ENCODE assay signal across 9 cellular contexts in the genomic region with DNA sequence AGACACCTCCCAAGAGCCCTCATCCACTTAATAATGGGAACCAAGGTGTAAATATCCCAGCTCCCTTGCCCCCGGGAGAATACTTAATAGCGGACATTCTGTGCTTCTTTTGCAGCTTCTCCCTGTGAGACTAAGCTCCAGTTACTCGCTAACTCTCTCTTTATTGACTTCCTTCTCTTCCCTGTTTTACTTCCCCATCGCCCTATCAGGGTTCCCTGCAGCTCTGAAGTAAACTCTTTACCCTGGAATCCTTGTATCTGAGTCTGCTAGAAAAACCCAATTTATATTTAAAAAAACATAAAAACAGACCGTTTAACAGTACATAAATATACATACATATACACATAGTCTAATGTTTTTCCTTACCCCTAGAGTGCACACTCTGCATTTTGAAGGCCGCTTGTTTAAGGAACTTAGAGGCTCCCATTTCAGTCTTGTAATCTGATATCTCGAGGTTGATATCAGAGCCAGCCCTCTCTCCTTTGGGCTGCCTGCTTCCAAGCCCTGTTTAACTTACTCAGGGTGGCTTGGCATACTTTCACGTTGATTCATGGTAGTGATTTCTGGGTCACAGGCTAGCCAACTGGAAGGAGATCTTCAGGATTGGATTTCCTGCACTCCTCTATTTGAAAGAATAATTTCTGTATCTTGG.
A peak's percentile ranks its signal among the peaks of the same experiment; 100 is the strongest.
DNase-seq lines count a peak whose midpoint lies in the region; ATAC-seq and TF ChIP-seq lines count a peak whose summit lies in the region.
"Had no signal": no experiment of that assay in that cellular context is flagged by ENCODE, and none has a peak within 500 bp of the region (broad histone marks: within the 10 kb centered on the region; RNA-seq: fewer than 3 reads in every experiment).

No MANE protein-coding gene starts in this region.

- H3K9me3 ChIP-seq in fibroblast of lung (ENCODE audit: control insufficient read depth, insufficient read depth, low read depth, low read length) = no peaks in the 10 kb centered on the region

- peak overlapping the region; percentile 10; the same call in 1 of the 3 replicates for H3K4me3 Mint-ChIP-seq in GM23338
- H3K4me3 Mint-ChIP-seq: activated naive CD8-positive, alpha-beta T cell treated with anti-CD3 and anti-CD28 coated beads for 36 hours had no signal

- peak overlapping the region; percentile 69 for H3K4me2 ChIP-seq in GM23338
- H3K4me2 ChIP-seq in fibroblast of lung (ENCODE audit: extremely low read depth, insufficient read depth, low read length) = no peak overlapping the region

- H3K9ac ChIP-seq in fibroblast of lung (ENCODE audit: insufficient read depth, low read length) = no peak overlapping the region
- no peak overlapping the region for H3K9ac ChIP-seq in rectal smooth muscle tissue (ENCODE audit: low read length)

- TF ChIP-seq CTCF in GM23338 (conservative IDR thresholded peaks at IDR 0.05; ENCODE audit: low read depth in 2 of 2) = no peak
- TF ChIP-seq CTCF in fibroblast of lung (conservative IDR thresholded peaks at IDR 0.05 in 1 of 2, IDR thresholded peaks at IDR 0.05 in 1 of 2; ENCODE audit: low read depth in 1 of 2, low read length in 2 of 2) = peak in 1 of 2 donors; percentile 17

- DNase-seq in GM23338 (ENCODE audit: low spot score) (peak; percentile 38), NCI-H460 (ENCODE audit: extremely low read depth, low read depth) (peak; percentile 38), fibroblast of lung (ENCODE audit: low read depth in 2 of 2) (peak; percentile 92 to 94), GM19240 (ENCODE audit: insufficient read length, low spot score) (no peak), erythroblast (lab: John Stamatoyannopoulos, UW) (no peak), ecto neural progenitor cell (ENCODE audit: low spot score) (no peak)
- DNase-seq: activated naive CD8-positive, alpha-beta T cell treated with anti-CD3 and anti-CD28 coated beads for 36 hours had no signal

- H3K27ac Mint-ChIP-seq in GM23338 = no peak overlapping the region; the same call in 1 of the 2 replicates

- H3K4me3 ChIP-seq in GM23338 = 0 out of 2 replicates have a peak overlapping the region, but pooled peaks have one; percentile 8
- no peak overlapping the region for H3K4me3 ChIP-seq in fibroblast of lung (replicated peaks in 1 of 4; ENCODE audit: control extremely low read depth in 1 of 4, insufficient read depth in 1 of 4, low read depth in 3 of 4, low read length in 4 of 4)
- no peak overlapping the region for H3K4me3 ChIP-seq in rectal smooth muscle tissue (ENCODE audit: low read length)

- H3K36me3 Mint-ChIP-seq in GM23338 (ENCODE audit: low read depth) = no peaks in the 10 kb centered on the region

- H3K36me3 ChIP-seq in GM23338 (ENCODE audit: insufficient read depth) (no peaks in the 10 kb centered on the region), fibroblast of lung (ENCODE audit: control insufficient read depth, insufficient read depth, low read length) (no peaks in the 10 kb centered on the region), rectal smooth muscle tissue (ENCODE audit: control insufficient read depth, insufficient read depth, low read length) (no peaks in the 10 kb centered on the region)

- no peak for TF ChIP-seq POLR2A in erythroblast (IDR thresholded peaks at IDR 0.05; ENCODE audit: low read length)

- no peaks in the 10 kb centered on the region for H4K20me1 ChIP-seq in GM23338 (replicated peaks; ENCODE audit: insufficient read depth)
- no peaks in the 10 kb centered on the region for H4K20me1 ChIP-seq in fibroblast of lung (ENCODE audit: control insufficient read depth, extremely low read depth, insufficient read depth, low read length)

- H3K79me2 ChIP-seq in GM23338 (replicated peaks; ENCODE audit: insufficient read depth) (no peaks in the 10 kb centered on the region), fibroblast of lung (ENCODE audit: control insufficient read depth, insufficient read depth, low read length) (no peaks in the 10 kb centered on the region)

- H2AFZ ChIP-seq in GM23338 = no peak overlapping the region
- no peak overlapping the region for H2AFZ ChIP-seq in fibroblast of lung (ENCODE audit: low read length)

- H3K27ac ChIP-seq in GM23338 (ENCODE audit: low read depth) = peak overlapping the region; percentile 68; the same call in 1 of the 2 replicates
- no peak overlapping the region for H3K27ac ChIP-seq in fibroblast of lung (ENCODE audit: insufficient read depth, low read length)
- H3K27ac ChIP-seq in rectal smooth muscle tissue (ENCODE audit: low read depth, low read length) = peak overlapping the region; percentile 4

- H3F3A ChIP-seq in GM23338 (replicated peaks; ENCODE audit: low read depth) = no peaks in the 10 kb centered on the region

- H3K27me3 ChIP-seq in GM23338 (ENCODE audit: insufficient read depth) (no peaks in the 10 kb centered on the region), fibroblast of lung (ENCODE audit: control insufficient read depth, insufficient read depth, low read length) (no peaks in the 10 kb centered on the region), rectal smooth muscle tissue (ENCODE audit: control insufficient read depth, insufficient read depth, low read length) (no peaks in the 10 kb centered on the region)

- H3K27me3 Mint-ChIP-seq in GM23338 (ENCODE audit: insufficient read depth, low read depth, poor library complexity) = peaks cover 1% of the 10 kb centered on the region
- H3K27me3 Mint-ChIP-seq: activated naive CD8-positive, alpha-beta T cell treated with anti-CD3 and anti-CD28 coated beads for 36 hours had no signal

- no peaks in the 10 kb centered on the region for H3K9me3 Mint-ChIP-seq in GM23338

- peaks cover 31% of the 10 kb centered on the region for H3K4me1 Mint-ChIP-seq in GM23338

- H3K4me1 ChIP-seq in GM23338 (ENCODE audit: insufficient read depth) (peaks cover 14% of the 10 kb centered on the region; the same call in 1 of the 2 replicates), fibroblast of lung (ENCODE audit: control insufficient read depth, extremely low read depth, insufficient read depth, low read length) (peaks cover 5% of the 10 kb centered on the region), rectal smooth muscle tissue (ENCODE audit: control insufficient read depth, insufficient read depth, low read length) (peaks cover 8% of the 10 kb centered on the region)

- H3K9me2 ChIP-seq in GM23338 (ENCODE audit: insufficient read depth) = no peaks in the 10 kb centered on the region

- ATAC-seq in GM23338 (peak; percentile 94), GM18502 (IDR thresholded peaks at IDR 0.05; ENCODE audit: poor library complexity, unreplicated experiment) (no peak)

TF ChIP-seq in GM23338, 12 proteins besides CTCF, POLR2A, EP300 and RAD21:
- TF ChIP-seq EZH2phosphoT487 (IDR thresholded peaks at IDR 0.05; ENCODE audit: unreplicated experiment) (no peak), JUNB (IDR thresholded peaks at IDR 0.05; ENCODE audit: unreplicated experiment) (no peak)

Comparison
In these comparisons a context has a peak if more than half of its experiments do, and no peak if none do; other contexts are left out.
1. DNase-seq: peak in GM23338 (single experiment), NCI-H460 (single experiment) and fibroblast of lung (2 of 2); none in GM19240 (single experiment), erythroblast (0 of 2) and ecto neural progenitor cell (single experiment).